Comparison of ENCODE assay signal across 1 cellular context in genomic region chr15:58741032-58741431, GRCh38.
A peak's percentile ranks its signal among the peaks of the same experiment; 100 is the strongest.
TF ChIP-seq lines count a peak whose summit lies in the region.

No MANE protein-coding gene starts in this region.

TF ChIP-seq in HepG2, 621 proteins besides CTCF, POLR2A, EP300 and RAD21 (continued from another document):
- TF ChIP-seq MAFK (conservative IDR thresholded peaks at IDR 0.05 in 1 of 2, IDR thresholded peaks at IDR 0.05 in 1 of 2; ENCODE audit: low read length in 2 of 2) (peak; percentile 33 to 51; a peak in 3 of 4 replicates), MAFF (IDR thresholded peaks at IDR 0.05; ENCODE audit: low read depth, low read length) (peak; percentile 49)
